8 cellular contexts compared by ENCODE assay signal in genomic region chr4:183659919-183660318, GRCh38. TPM values are rescaled to one million over a fixed set of nuclear protein-coding genes. Genes with fewer than 3 reads are reported as not detected.
DNase-seq lines count a peak whose midpoint lies in the region; ATAC-seq and TF ChIP-seq lines count a peak whose summit lies in the region.

No MANE protein-coding gene starts in this region.

- H3K27ac ChIP-seq in cardiac muscle cell (peak overlapping the region; percentile 89), thymus (ENCODE audit: low read depth) (no peak overlapping the region), RWPE1 (no peak overlapping the region)

- no peak for TF ChIP-seq CTCF in cardiac muscle cell (IDR thresholded peaks at IDR 0.05; ENCODE audit: low read depth, low read length)
- TF ChIP-seq CTCF in RWPE1 (conservative IDR thresholded peaks at IDR 0.05; ENCODE audit: low read depth): no peak

- WGBS in thymus: 14% methylated on average over 10 of the region's 10 CpGs

- intact Hi-C loops in left cardiac atrium (cut with DNase I): loop anchor here in 1 of 2 donors (10.0 kb wide), 2 partner anchors 155 to 185 kb away; partner anchors contain the start of gene ING2

- H3K9me3 ChIP-seq in cardiac muscle cell (ENCODE audit: low read depth): no peaks in the 10 kb centered on the region
- H3K9me3 ChIP-seq in thymus (ENCODE audit: control insufficient read depth): no peaks in the 10 kb centered on the region

- no peak for ATAC-seq in left cardiac atrium
- ATAC-seq in HG02970 (IDR thresholded peaks at IDR 0.05; ENCODE audit: low FRiP score, unreplicated experiment): no peak

- no peaks in the 10 kb centered on the region for H3K9me3 Mint-ChIP-seq in activated naive CD8-positive, alpha-beta T cell (ENCODE audit: low read depth)

- no peaks in the 10 kb centered on the region for H3K27me3 ChIP-seq in cardiac muscle cell
- H3K27me3 ChIP-seq in thymus (ENCODE audit: control insufficient read depth, insufficient read depth): no peaks in the 10 kb centered on the region

- CTCF ChIA-PET in RWPE1 (lab: Yijun Ruan, JAX): interaction anchor here (0.6 to 1.1 kb wide), 2 partner anchors 60 to 393 kb away, joined by 3 read pairs; no protein-coding TSS in a partner anchor

- H3K4me1 ChIP-seq in cardiac muscle cell (ENCODE audit: low read depth) (peaks cover 15% of the 10 kb centered on the region), thymus (ENCODE audit: control insufficient read depth, insufficient read depth, low read length) (peaks cover 13% of the 10 kb centered on the region)

- H3K36me3 ChIP-seq in cardiac muscle cell (peaks cover 4% of the 10 kb centered on the region), thymus (ENCODE audit: control insufficient read depth, insufficient read depth) (no peaks in the 10 kb centered on the region)

- H3K27me3 Mint-ChIP-seq in activated naive CD8-positive, alpha-beta T cell: no peaks in the 10 kb centered on the region

- peaks cover 7% of the 10 kb centered on the region for H3K36me3 Mint-ChIP-seq in activated naive CD8-positive, alpha-beta T cell

- DNase-seq in cardiac muscle cell (ENCODE audit: low read depth in 1 of 2, low spot score in 1 of 2) (peak in 1 of 2 donors; percentile 1), left cardiac atrium (no peak), kidney tubule cell (ENCODE audit: low spot score) (peak; percentile 6), medulla oblongata (ENCODE audit: extremely low spot score) (no peak), RWPE1 (ENCODE audit: low spot score) (no peak)

- POLR2A ChIA-PET in RWPE1 (lab: Yijun Ruan, JAX; ENCODE audit: low non-redundant PET): no interaction called here

- peak overlapping the region; percentile 90 for H3K4me3 Mint-ChIP-seq in activated naive CD8-positive, alpha-beta T cell

- H3K27ac Mint-ChIP-seq in activated naive CD8-positive, alpha-beta T cell: peak overlapping the region; percentile 59

- H3K4me3 ChIP-seq in cardiac muscle cell (peak overlapping the region; percentile 61), thymus (ENCODE audit: low read length) (peak overlapping the region; percentile 63)

- peaks cover 42% of the 10 kb centered on the region for H3K4me1 Mint-ChIP-seq in activated naive CD8-positive, alpha-beta T cell (ENCODE audit: low read depth)

RNA-seq across cellular contexts. Expression of gene TRAPPC11, which starts 0.8 kb away (rescaled TPM):
- total RNA-seq in cardiac muscle cell (23.5 and 45.7 TPM in 2 replicates), left cardiac atrium (10 to 100 TPM; 19.5 to 21.6 TPM)
- polyA plus RNA-seq in cardiac muscle cell (15.8 and 22.0 TPM in 2 replicates), thymus (32.8 TPM)

RNA-seq across cellular contexts. Expression of gene RWDD4, which starts 0.9 kb away (rescaled TPM):
- total RNA-seq in cardiac muscle cell (21.5 and 33.3 TPM in 2 replicates), left cardiac atrium (10 to 100 TPM; 14.7 to 16.6 TPM)
- polyA plus RNA-seq in cardiac muscle cell (40.0 and 43.5 TPM in 2 replicates), thymus (26.1 TPM)
